Comparison of ENCODE assay signal across 8 cellular contexts in genomic region chr12:96516472-96517417, GRCh38. TPM values are rescaled to one million over a fixed set of nuclear protein-coding genes. Genes with fewer than 3 reads are reported as not detected.
DNase-seq lines count a peak whose midpoint lies in the region; ATAC-seq and TF ChIP-seq lines count a peak whose summit lies in the region.

No MANE protein-coding gene starts in this region.

- H3K36me3 ChIP-seq in thyroid gland, result no peaks in the 10 kb centered on the region

- TF ChIP-seq CTCF in fibroblast of the aortic adventitia (IDR thresholded peaks at IDR 0.05; ENCODE audit: insufficient read depth, low read length) (peak; percentile 43), thyroid gland (IDR thresholded peaks at IDR 0.05) (peak; percentile 19 to 90 (median 66))

- no peak for TF ChIP-seq POLR2A in thyroid gland (IDR thresholded peaks at IDR 0.05)

- WGBS in thyroid gland, 2 donors, result 39 to 42% methylated on average over 8 of the region's 8 CpGs

- DNase-seq in DMS79 (lab: John Stamatoyannopoulos, UW) (peak; percentile 24), HuH-7.5 (ENCODE audit: low spot score) (peak; percentile 19), RKO (ENCODE audit: low spot score) (peak; percentile 86), fibroblast of the aortic adventitia (ENCODE audit: low read depth) (peak; percentile 91), occipital lobe (lab: John Stamatoyannopoulos, UW) (peak; percentile 3), thyroid gland (peak; percentile 81 to 85)
- DNase-seq in activated T-helper 1 cell treated with anti-CD3 and anti-CD28 coated beads, Interleukin-2, amount 50 U/mL, for 16 hours (ENCODE audit: low read depth in 1 of 2, low spot score in 1 of 2), result peak; percentile 69 to 81

- no peak overlapping the region for H3K27ac ChIP-seq in thyroid gland

- H3K4me3 ChIP-seq in fibroblast of the aortic adventitia (ENCODE audit: low read depth, low read length), result no peak overlapping the region
- H3K4me3 ChIP-seq in thyroid gland (replicated peaks in 1 of 3), result no peak overlapping the region

- ATAC-seq in GM21447 (IDR thresholded peaks at IDR 0.05; ENCODE audit: unreplicated experiment), result peak; percentile 68

- no peaks in the 10 kb centered on the region for H3K27me3 ChIP-seq in thyroid gland

- no peaks in the 10 kb centered on the region for H3K9me3 ChIP-seq in thyroid gland

- peaks cover 0 to 19% of the 10 kb centered on the region in 2 donors for H3K4me1 ChIP-seq in thyroid gland

- intact Hi-C loops in thyroid gland (cut with DNase I), result loop anchor here (5.0 to 10.0 kb wide), 2 partner anchors 112 to 454 kb away; partner anchors contain the start of gene CDK17

RNA-seq across cellular contexts. Expression of gene CFAP54, which starts 27.4 kb away (rescaled TPM):
- total RNA-seq in fibroblast of the aortic adventitia (ENCODE audit: low replicate concordance) (3.0 and 5.6 TPM in 2 replicates), occipital lobe (5.9 TPM), thyroid gland (1 to 10 TPM; 3.0 to 5.4 (median 4.1) TPM)

Comparison
In these comparisons a context has a peak if more than half of its experiments do, and no peak if none do; other contexts are left out.
1. DNase-seq: peak in every context shown above with its lines; median percentile 91 in fibroblast of the aortic adventitia; 86 in RKO; 83 in thyroid gland; 75 in activated T-helper 1 cell treated with anti-CD3 and anti-CD28 coated beads, Interleukin-2, amount 50 U/mL, for 16 hours; 24 in DMS79; 19 in HuH-7.5; 3 in occipital lobe.